In the genomic region with DNA sequence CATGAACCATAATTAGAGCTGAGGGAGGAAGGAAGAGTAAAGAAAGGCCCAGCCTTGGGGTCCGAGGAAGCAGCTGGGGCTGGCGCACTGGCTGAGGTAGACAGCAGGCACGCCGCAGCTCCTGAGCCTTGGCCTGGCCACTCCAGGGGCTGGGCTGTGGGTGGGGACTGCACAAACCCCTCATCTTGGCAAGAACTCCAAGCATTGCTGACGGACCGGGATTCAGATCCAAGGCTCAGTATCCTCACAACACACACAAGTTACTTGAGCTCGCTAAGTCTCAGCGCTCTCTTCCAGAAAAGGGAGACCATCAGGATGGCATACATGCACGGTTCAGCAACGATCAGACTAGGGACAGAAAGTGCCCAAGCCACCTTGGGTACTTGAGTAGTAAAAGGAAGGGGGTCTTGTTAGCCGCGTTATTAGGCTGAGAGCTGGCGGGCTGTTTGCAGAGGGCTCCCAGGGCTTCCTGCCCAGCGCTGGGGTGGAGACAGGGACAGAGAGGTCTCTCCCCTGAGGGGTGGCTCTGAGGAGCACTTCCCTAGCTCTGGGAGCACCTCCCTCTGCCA, we compare ENCODE assay signal across 8 cellular contexts. TPM values are rescaled to one million over a fixed set of nuclear protein-coding genes. Genes with fewer than 3 reads are reported as not detected.
DNase-seq lines count a peak whose midpoint lies in the region; ATAC-seq, FAIRE-seq and TF ChIP-seq lines count a peak whose summit lies in the region.
"Had no signal": no experiment of that assay in that cellular context is flagged by ENCODE, and none has a peak within 500 bp of the region (broad histone marks: within the 10 kb centered on the region; RNA-seq: fewer than 3 reads in every experiment).

No MANE protein-coding gene starts in this region.

- H3K79me1 ChIP-seq in H1 (ENCODE audit: low read depth, low read length) = peaks cover 17% of the 10 kb centered on the region

- H2AFZ ChIP-seq in OCI-LY1 (ENCODE audit: low read length) = no peak overlapping the region
- H2AFZ ChIP-seq in H1 (ENCODE audit: low read length) = no peak overlapping the region

- no peak for DNase-seq in H1 (ENCODE audit: low read depth in 1 of 2, low spot score in 2 of 2)
- no peak for DNase-seq in transverse colon
- DNase-seq in OCI-M2 (lab: John Stamatoyannopoulos, UW; ENCODE audit: unreplicated experiment) = no peak

- H3K36me3 Mint-ChIP-seq in nephron (ENCODE audit: low read depth) = peaks cover 11% of the 10 kb centered on the region

- peak overlapping the region; percentile 71 for H3K18ac ChIP-seq in H1 (ENCODE audit: extremely low read depth, low read length)

- no peak overlapping the region for H2BK15ac ChIP-seq in H1 (ENCODE audit: low read length)

- H3K27me3 ChIP-seq in OCI-LY1 (ENCODE audit: insufficient read depth, low read length) (no peaks in the 10 kb centered on the region), H1 (replicated peaks in 1 of 4; ENCODE audit: control insufficient read depth in 3 of 4, extremely low read depth in 1 of 4, insufficient read depth in 3 of 4, low read length in 3 of 4) (peaks cover 0 to 3% (median under 1%) of the 10 kb centered on the region in 4 experiments; a peak in 4 of 7 replicates), transverse colon (no peaks in the 10 kb centered on the region)

- H4K5ac ChIP-seq in H1 (ENCODE audit: insufficient read length, low read depth, low read length) = no peak overlapping the region

- H3K79me2 ChIP-seq in OCI-LY1 (ENCODE audit: insufficient read depth, low read length) (peaks cover 56% of the 10 kb centered on the region), H1 (ENCODE audit: control insufficient read depth in 1 of 2, insufficient read depth in 2 of 2, low read length in 2 of 2) (peaks cover 9 to 44% of the 10 kb centered on the region in 2 experiments)

- WGBS in H1 (ENCODE audit: extremely low coverage in 1 of 2, insufficient coverage in 1 of 2, insufficient read length in 1 of 2, insufficient replicate concordance in 2 of 2, low coverage in 1 of 2, low lambda C conversion rate in 2 of 2, missing lambda C conversion rate in 1 of 2), 2 experiments = 95% methylated on average over 13 of the region's 14 CpGs; no CpG with 5 or more reads in 1 of the 2 experiments
- WGBS in transverse colon (ENCODE audit: low coverage in 1 of 2), 2 donors = 50 to 75% methylated on average over 2 to 14 of the region's 14 CpGs

- H3K27ac ChIP-seq in OCI-LY1 (ENCODE audit: low read depth, low read length, poor library complexity, severe bottlenecking) (peak overlapping the region; percentile 97), H1 (ENCODE audit: low read depth, low read length) (no peak overlapping the region), transverse colon (peak overlapping the region; percentile 82 to 93 (median 90))
- H3K27ac ChIP-seq: neutrophil had no signal

- no peak overlapping the region for H2BK20ac ChIP-seq in H1 (ENCODE audit: low read length)

- H3K4me1 Mint-ChIP-seq in nephron = peaks cover 81% of the 10 kb centered on the region

- no peak for TF ChIP-seq RAD21 in H1 (IDR thresholded peaks at IDR 0.05 in 1 of 2, conservative IDR thresholded peaks at IDR 0.05 in 1 of 2; ENCODE audit: low read depth in 2 of 2, low read length in 2 of 2)

- intact Hi-C loops in transverse colon (cut with DNase I; ENCODE audit: low total_unique reads) = no loop called here

- H3K4ac ChIP-seq in H1 (replicated peaks; ENCODE audit: insufficient read length, low read depth, low read length) = peak overlapping the region; percentile 69

- H3F3A ChIP-seq in OCI-LY1 (ENCODE audit: insufficient read depth, low read length) = peaks cover 16% of the 10 kb centered on the region

- H4K20me1 ChIP-seq in OCI-LY1 (ENCODE audit: insufficient read depth, low read length) (no peaks in the 10 kb centered on the region), H1 (replicated peaks in 1 of 2; ENCODE audit: control insufficient read depth in 1 of 2, insufficient read depth in 2 of 2, low read length in 2 of 2) (peaks cover 0 to 2% of the 10 kb centered on the region in 2 experiments)

- peak overlapping the region; percentile 38 for H3K4me3 ChIP-seq in OCI-LY1 (ENCODE audit: low read depth, low read length, poor library complexity, severe bottlenecking)
- no peak overlapping the region for H3K4me3 ChIP-seq in H1 (ENCODE audit: extremely low read depth in 1 of 4, insufficient read depth in 2 of 4, low read depth in 3 of 4, low read length in 4 of 4)
- H3K4me3 ChIP-seq in transverse colon = no peak overlapping the region

- H3K4me2 ChIP-seq in OCI-LY1 (ENCODE audit: low read length) (peak overlapping the region; percentile 54), H1 (ENCODE audit: insufficient read depth in 1 of 2, low read depth in 2 of 2, low read length in 2 of 2) (no peak overlapping the region)

- TF ChIP-seq POLR2A in H1 (IDR thresholded peaks at IDR 0.05; ENCODE audit: control extremely low read depth in 1 of 2, low read depth in 2 of 2, low read length in 2 of 2) = no peak
- TF ChIP-seq POLR2A in transverse colon (IDR thresholded peaks at IDR 0.05) = no peak

- no peak overlapping the region for H2BK12ac ChIP-seq in H1 (ENCODE audit: low read depth, low read length)

- H3K9me3 ChIP-seq in OCI-LY1 (ENCODE audit: low read length) (no peaks in the 10 kb centered on the region), H1 (ENCODE audit: insufficient read depth in 2 of 2, low read depth in 1 of 2, low read length in 1 of 2) (no peaks in the 10 kb centered on the region), transverse colon (no peaks in the 10 kb centered on the region)
- H3K9me3 ChIP-seq: neutrophil had no signal

- no peak overlapping the region for H4K8ac ChIP-seq in H1 (ENCODE audit: extremely low read depth, insufficient read depth, low read length)

- H2BK5ac ChIP-seq in H1 (ENCODE audit: low read depth, low read length) = no peak overlapping the region

- no peak overlapping the region for H3K56ac ChIP-seq in H1 (replicated peaks; ENCODE audit: insufficient read length, low read depth, low read length)

- CTCF ChIA-PET in H1 (lab: Charles Lee; ENCODE audit: partially characterized antibody) = interaction anchor here (0.6 to 0.9 kb wide), 2 partner anchors 27 to 282 kb away, joined by 3 to 4 read pairs; no protein-coding TSS in a partner anchor

- H2AK5ac ChIP-seq in H1 (ENCODE audit: low read depth, low read length) = no peak overlapping the region

- no peak for FAIRE-seq in H1 (lab: Jason Lieb, UNC)

- in situ Hi-C loops in transverse colon (cut with MboI; ENCODE audit: low pct_ligation_motif_present in 1 of 4, low pct_unique_long_range_greater_than_20kb in 1 of 4, low sequenced_read_pairs in 3 of 4) = loop anchor here in 2 of 4 donors (25.0 kb wide), 2 partner anchors 115 to 235 kb away; no protein-coding TSS in a partner anchor

- POLR2A ChIA-PET in H1 (lab: Charles Lee; ENCODE audit: partially characterized antibody) = interaction anchor here (0.6 to 2.1 kb wide), 2 partner anchors 17 to 24 kb away, joined by 3 to 5 read pairs; no protein-coding TSS in a partner anchor

- H3K9me3 Mint-ChIP-seq in nephron = no peaks in the 10 kb centered on the region

- H3K23me2 ChIP-seq in H1 (ENCODE audit: low read depth, low read length) = peaks cover 3% of the 10 kb centered on the region; the same call in 1 of the 2 replicates

- H3K27me3 Mint-ChIP-seq in nephron (ENCODE audit: low read depth) = peaks cover 6% of the 10 kb centered on the region

- ATAC-seq in HG03159 (IDR thresholded peaks at IDR 0.05; ENCODE audit: unreplicated experiment) (no peak), HG03442 (IDR thresholded peaks at IDR 0.05; ENCODE audit: unreplicated experiment) (no peak)

- no peak overlapping the region for H3K23ac ChIP-seq in H1 (ENCODE audit: insufficient read length)

- H3K36me3 ChIP-seq in OCI-LY1 (ENCODE audit: insufficient read depth, low read length) (peaks cover 30% of the 10 kb centered on the region; the same call in 1 of the 2 replicates), H1 (ENCODE audit: control insufficient read depth in 2 of 4, insufficient read depth in 4 of 4, low read length in 3 of 4) (no peaks in the 10 kb centered on the region), transverse colon (no peaks in the 10 kb centered on the region)
- H3K36me3 ChIP-seq: neutrophil had no signal

- no peak for TF ChIP-seq CTCF in OCI-LY1 (IDR thresholded peaks at IDR 0.05; ENCODE audit: low read length)
- no peak for TF ChIP-seq CTCF in H1 (IDR thresholded peaks at IDR 0.05; ENCODE audit: control extremely low read depth in 1 of 3, insufficient read depth in 1 of 3, low read depth in 1 of 3, low read length in 3 of 3)
- TF ChIP-seq CTCF in nephron (IDR thresholded peaks at IDR 0.05; ENCODE audit: unreplicated experiment in 3 of 3) = no peak
- TF ChIP-seq CTCF in transverse colon (IDR thresholded peaks at IDR 0.05) = no peak

- H2BK120ac ChIP-seq in H1 (replicated peaks; ENCODE audit: low read depth, low read length) = no peak overlapping the region

- peak overlapping the region; percentile 91 to 100 (median 96) for H3K27ac Mint-ChIP-seq in nephron

- TF ChIP-seq EP300 in H1 (IDR thresholded peaks at IDR 0.05; ENCODE audit: borderline replicate concordance in 1 of 2, low read depth in 2 of 2, low read length in 2 of 2) (no peak), transverse colon (IDR thresholded peaks at IDR 0.05; ENCODE audit: low read depth) (no peak)

- H3K9ac ChIP-seq in OCI-LY1 (ENCODE audit: low read length) (peak overlapping the region; percentile 34; the same call in 1 of the 2 replicates), H1 (replicated peaks in 1 of 4; ENCODE audit: extremely low read depth in 1 of 4, low read depth in 3 of 4, low read length in 3 of 4) (no peak overlapping the region)

- H3K9me2 ChIP-seq in OCI-LY1 (ENCODE audit: low read depth, low read length) = no peaks in the 10 kb centered on the region

- H3K4me3 Mint-ChIP-seq in nephron = peak overlapping the region; percentile 20 to 32 (median 29)

- H3K4me1 ChIP-seq in OCI-LY1 (ENCODE audit: insufficient read depth, low read length, severe bottlenecking) (peaks cover 91% of the 10 kb centered on the region), H1 (replicated peaks in 1 of 4; ENCODE audit: control insufficient read depth in 3 of 4, insufficient read depth in 4 of 4, low read length in 3 of 4) (peaks cover 5 to 29% (median 16%) of the 10 kb centered on the region in 4 experiments), transverse colon (peaks cover 41 to 88% (median 69%) of the 10 kb centered on the region in 4 donors)

- no peak overlapping the region for H3K14ac ChIP-seq in H1 (ENCODE audit: insufficient read length)

- H4K91ac ChIP-seq in H1 (replicated peaks; ENCODE audit: insufficient read length, low read length) = no peak overlapping the region

RNA-seq across cellular contexts. Expression of gene TNS3, which starts 4.5 kb away (rescaled TPM):
- 24.2 TPM in 2 replicates for total RNA-seq in H1 (2021; fragmentation: NEBNext Ultra II Directional; extraction: Animal tissue kit (Norgen Biotek cat#: 25700))
- 11.9 and 14.7 TPM in 2 replicates for polyA plus RNA-seq in H1 (2011; rRNA removed)
- 11.5 TPM for polyA plus RNA-seq in H1 (2011; cell fraction: cytosol; rRNA removed)
- 24.3 TPM for polyA plus RNA-seq in H1 (2011; cell fraction: nucleus; rRNA removed)
- polyA plus RNA-seq in H1 (2012, experiment 1 of 2) = 12.6 to 15.2 TPM (median 13.6 TPM) in 4 replicates
- 7.5 TPM for polyA plus RNA-seq in H1 (2012, experiment 2 of 2)
- polyA plus RNA-seq in H1 (2013, experiment 1 of 2) = 6.6 TPM
- 6.0 TPM for polyA plus RNA-seq in H1 (2013, experiment 2 of 2)
- polyA minus RNA-seq in H1 (2011; rRNA and poly(A)+ RNA removed) = 54.4 and 72.3 TPM in 2 replicates
- 17.2 TPM for polyA minus RNA-seq in H1 (2011; cell fraction: cytosol; rRNA and poly(A)+ RNA removed)
- polyA minus RNA-seq in H1 (2011; cell fraction: nucleus; rRNA and poly(A)+ RNA removed) = 43.9 TPM
- total RNA-seq in transverse colon = 100 to 1,000 TPM in 1 of 4 donors, 10 to 100 TPM in 3; 58.5 to 104 (median 72.7) TPM
